Comparison of ENCODE assay signal across 8 cellular contexts in genomic region chr7:101173752-101174244, GRCh38. TPM values are rescaled to one million over a fixed set of nuclear protein-coding genes. Genes with fewer than 3 reads are reported as not detected.
DNase-seq lines count a peak whose midpoint lies in the region; FAIRE-seq and TF ChIP-seq lines count a peak whose summit lies in the region.

No MANE protein-coding gene starts in this region.

- no peaks in the 10 kb centered on the region for H3K36me3 ChIP-seq in uterus

- H3K4me1 ChIP-seq in uterus: peaks cover 0 to 17% of the 10 kb centered on the region in 2 donors

- no peak for FAIRE-seq in frontal cortex (lab: Jason Lieb, UNC)

- H3K9me3 ChIP-seq in uterus: no peaks in the 10 kb centered on the region

- no peak overlapping the region for H3K4me3 ChIP-seq in uterus

- TF ChIP-seq POLR2A in uterus (IDR thresholded peaks at IDR 0.05): no peak

- intact Hi-C loops in uterus (cut with DNase I; ENCODE audit: low total_unique reads): no loop called here

- peak; percentile 15 for DNase-seq in DMS79 (lab: John Stamatoyannopoulos, UW)
- DNase-seq in DMS79 treated with DMSO at 0.1 percent for 48 hours (lab: John Stamatoyannopoulos, UW): no peak
- peak; percentile 37 for DNase-seq in NCI-H1105 (lab: John Stamatoyannopoulos, UW)
- DNase-seq in activated CD8-positive, alpha-beta memory T cell treated with anti-CD3 and anti-CD28 coated beads for 1 hour (ENCODE audit: extremely low read depth in 1 of 2, low read depth in 1 of 2): peak; percentile 11 to 36
- peak; percentile 15 for DNase-seq in fibroblast of peridontal ligament (ENCODE audit: extremely low read depth)
- peak in 2 of 3 donors; percentile 46 to 61 for DNase-seq in stimulated activated CD4-positive, alpha-beta T cell treated with anti-CD3 and anti-CD28 coated beads, TNF-alpha, amount 100 ng/mL, for 48 hours (ENCODE audit: low read depth in 3 of 3)
- DNase-seq in uterus: no peak
- DNase-seq in frontal cortex (ENCODE audit: low spot score in 2 of 2): no peak

- H3K27ac ChIP-seq in uterus: no peak overlapping the region

- TF ChIP-seq CTCF in uterus (IDR thresholded peaks at IDR 0.05): no peak

- peaks cover 38 to 84% of the 10 kb centered on the region in 2 donors for H3K27me3 ChIP-seq in uterus

RNA-seq across cellular contexts. Expression of gene NAT16, which starts 6.3 kb away (rescaled TPM):
- total RNA-seq in uterus (not detected), frontal cortex (0.82 TPM)

RNA-seq across cellular contexts. Expression of gene VGF, which starts 8.4 kb away (rescaled TPM):
- total RNA-seq in uterus (under 1 TPM in 1 of 4 donors, not detected in 3; 0.14 TPM), frontal cortex (7.7 TPM)

RNA-seq across cellular contexts. Expression of gene AP1S1, which starts 19.5 kb away (rescaled TPM):
- total RNA-seq in uterus: 10 to 100 TPM in 3 of 4 donors, 1 to 10 TPM in 1; 9.2 to 59.6 (median 30.2) TPM
- 139 TPM for total RNA-seq in frontal cortex

RNA-seq across cellular contexts. Expression of gene MOGAT3, which starts 27.0 kb away (rescaled TPM):
- total RNA-seq in uterus (not detected), frontal cortex (not detected)

RNA-seq across cellular contexts. Expression of gene PLOD3, which starts 43.6 kb away (rescaled TPM):
- total RNA-seq in uterus: 10 to 100 TPM; 29.2 to 75.4 (median 34.1) TPM
- total RNA-seq in frontal cortex: 8.2 TPM

Comparison
In these comparisons a context has a peak if more than half of its experiments do, and no peak if none do; other contexts are left out.
1. DNase-seq: peak in DMS79 (single experiment), NCI-H1105 (single experiment), activated CD8-positive, alpha-beta memory T cell treated with anti-CD3 and anti-CD28 coated beads for 1 hour (2 of 2), fibroblast of peridontal ligament (single experiment) and stimulated activated CD4-positive, alpha-beta T cell treated with anti-CD3 and anti-CD28 coated beads, TNF-alpha, amount 100 ng/mL, for 48 hours (2 of 3); none in DMS79 treated with DMSO at 0.1 percent for 48 hours (single experiment), uterus (0 of 2) and frontal cortex (0 of 2).